33 cellular contexts compared by ENCODE assay signal in the genomic region with DNA sequence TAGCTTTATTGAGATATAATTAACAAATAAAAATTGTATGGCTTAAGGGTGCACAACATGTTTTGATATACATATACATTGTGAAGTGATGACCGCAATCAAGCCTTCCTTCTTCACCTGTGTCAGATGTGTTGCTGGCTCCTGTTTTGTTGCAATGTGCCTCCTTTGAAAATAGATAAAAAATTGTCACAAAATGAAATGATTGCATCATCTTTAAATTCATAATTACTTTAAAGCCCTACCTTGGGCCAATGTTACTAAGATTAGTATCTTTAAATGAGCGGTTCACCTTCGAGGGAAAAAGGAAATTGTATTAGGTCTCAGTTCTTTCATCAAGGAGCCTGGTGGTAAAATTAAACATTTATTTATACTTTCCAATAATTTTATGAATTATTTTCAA.
DNase-seq lines count a peak whose midpoint lies in the region; ATAC-seq, FAIRE-seq and TF ChIP-seq lines count a peak whose summit lies in the region.
"Had no signal": no experiment of that assay in that cellular context is flagged by ENCODE, and none has a peak within 500 bp of the region (broad histone marks: within the 10 kb centered on the region; RNA-seq: fewer than 3 reads in every experiment).

No MANE protein-coding gene starts in this region.

- TF ChIP-seq POLR2A in HepG2 (IDR thresholded peaks at IDR 0.05; ENCODE audit: insufficient read depth in 1 of 2, low read depth in 2 of 2, low read length in 2 of 2) (no peak), right lobe of liver (IDR thresholded peaks at IDR 0.05) (no peak), IMR-90 (IDR thresholded peaks at IDR 0.05; ENCODE audit: low read depth, low read length) (no peak), K562 (conservative IDR thresholded peaks at IDR 0.05) (no peak)

- H3K4ac ChIP-seq in IMR-90 (ENCODE audit: low read depth, low read length) = no peak overlapping the region

- no peak overlapping the region for H3K4me3 ChIP-seq in HepG2 (replicated peaks in 1 of 3; ENCODE audit: insufficient read depth in 1 of 3, low read depth in 2 of 3, low read length in 3 of 3)
- H3K4me3 ChIP-seq in right lobe of liver = no peak overlapping the region
- no peak overlapping the region for H3K4me3 ChIP-seq in IMR-90 (ENCODE audit: insufficient read depth, low read depth, low read length)
- H3K4me3 ChIP-seq in K562 = no peak overlapping the region
- H3K4me3 ChIP-seq: A549; BLaER1; BLaER1 treated with 17β-estradiol and CSF1 and Interleukin-3, amounts not matched to agents 10 nM and 100 nM had no signal

- TF ChIP-seq EP300 in HepG2 (IDR thresholded peaks at IDR 0.05; ENCODE audit: low read depth in 2 of 2, low read length in 2 of 2) (no peak), HepG2 (CRISPR knock-in tag; IDR thresholded peaks at IDR 0.05; ENCODE audit: borderline replicate concordance) (no peak), K562 (IDR thresholded peaks at IDR 0.05; ENCODE audit: low read length) (no peak)

- no peaks in the 10 kb centered on the region for H3K9me1 ChIP-seq in IMR-90 (ENCODE audit: insufficient read depth, low read length)
- no peaks in the 10 kb centered on the region for H3K9me1 ChIP-seq in K562 (ENCODE audit: control insufficient read depth, insufficient read depth, low read length)

- no peak overlapping the region for H3K23ac ChIP-seq in IMR-90 (ENCODE audit: low read depth, low read length)

- H2BK5ac ChIP-seq in IMR-90 (ENCODE audit: low read depth, low read length, poor library complexity, severe bottlenecking) = no peak overlapping the region

- in situ Hi-C loops in HepG2 (cut with HindIII; ENCODE audit: extremely low pct_ligation_motif_present, low pct_unique_long_range_greater_than_20kb) (loop anchor here (25.0 kb wide), 1 partner anchor 682 kb away; no protein-coding TSS in a partner anchor), IMR-90 (cut with MboI; ENCODE audit: low sequenced_read_pairs) (loop anchor here (10.0 to 25.0 kb wide), 2 partner anchors 205 to 682 kb away; no protein-coding TSS in a partner anchor), K562 (cut with MboI) (no loop called here)

- TF ChIP-seq CTCF in HepG2 (CRISPR knock-in tag; IDR thresholded peaks at IDR 0.05) = no peak
- TF ChIP-seq CTCF in right lobe of liver (IDR thresholded peaks at IDR 0.05) = no peak
- TF ChIP-seq CTCF in IMR-90 (conservative IDR thresholded peaks at IDR 0.05; ENCODE audit: low read depth, low read length) = no peak
- no peak for TF ChIP-seq CTCF in K562 (IDR thresholded peaks at IDR 0.05 in 2 of 3, conservative IDR thresholded peaks at IDR 0.05 in 1 of 3; ENCODE audit: insufficient read depth in 2 of 3, low read depth in 1 of 3, low read length in 3 of 3)

- H3K79me2 ChIP-seq in HepG2 (ENCODE audit: insufficient read depth, low read length) = no peaks in the 10 kb centered on the region
- H3K79me2 ChIP-seq in K562 (ENCODE audit: control insufficient read depth, insufficient read depth, low read length) = no peaks in the 10 kb centered on the region

- H4K8ac ChIP-seq in IMR-90 (ENCODE audit: low read depth in 2 of 2, low read length in 2 of 2) = no peak overlapping the region

- no peaks in the 10 kb centered on the region for H3K27me3 ChIP-seq in HepG2 (ENCODE audit: control insufficient read depth in 1 of 2, insufficient read depth in 2 of 2, low read length in 2 of 2)
- no peaks in the 10 kb centered on the region for H3K27me3 ChIP-seq in right lobe of liver
- H3K27me3 ChIP-seq in IMR-90 (ENCODE audit: control insufficient read depth, insufficient read depth, low read length) = no peaks in the 10 kb centered on the region; the same call in 1 of the 2 replicates
- no peaks in the 10 kb centered on the region for H3K27me3 ChIP-seq in K562 (ENCODE audit: control insufficient read depth in 2 of 2, insufficient read depth in 2 of 2, low read length in 2 of 2)
- H3K27me3 ChIP-seq: BE2C; BLaER1; BLaER1 treated with 17β-estradiol and CSF1 and Interleukin-3, amounts not matched to agents 10 nM and 100 nM had no signal

- H4K20me1 ChIP-seq in HepG2 (ENCODE audit: insufficient read depth, low read length) (no peaks in the 10 kb centered on the region), IMR-90 (ENCODE audit: insufficient read depth, low read length) (no peaks in the 10 kb centered on the region), K562 (replicated peaks; ENCODE audit: control insufficient read depth, insufficient read depth, low read length) (no peaks in the 10 kb centered on the region)
- H4K20me1 ChIP-seq: BLaER1; BLaER1 treated with 17β-estradiol and CSF1 and Interleukin-3, amounts not matched to agents 10 nM and 100 nM had no signal

- no peak for DNase-seq in HepG2 (ENCODE audit: low spot score)
- no peak for DNase-seq in right lobe of liver
- no peak for DNase-seq in IMR-90
- DNase-seq in K562 (ENCODE audit: extremely low read depth in 1 of 4, low spot score in 3 of 4) = no peak
- no peak for DNase-seq in KG1 (lab: John Stamatoyannopoulos, UW)
- DNase-seq: 8988T; ACHN; AML-193; BE2C; C1 segment of cervical spinal cord; Caco-2; Calu3; CD4-positive, alpha-beta memory T cell; CD4-positive, alpha-beta T cell; CD4-positive, CD25-positive, alpha-beta regulatory T cell; CD8-positive, alpha-beta memory T cell; CD8-positive, alpha-beta T cell; COR-L47; DMS 273 treated with DMSO at 0.1 percent for 48 hours; DMS153; DMS53; DMS79; DMS79 treated with DMSO at 0.1 percent for 48 hours; DND-41; EL had no signal

- BruUV-seq in HepG2 (replicated peaks; lab: Mats Ljungman, UMichigan) (no TSS peak), IMR-90 (replicated peaks; lab: Mats Ljungman, UMichigan) (no TSS peak), K562 (replicated peaks; lab: Mats Ljungman, UMichigan) (no TSS peak)

- no peak overlapping the region for H2BK15ac ChIP-seq in IMR-90 (ENCODE audit: low read depth, low read length)

- H4K5ac ChIP-seq in IMR-90 (ENCODE audit: low read depth, low read length) = no peak overlapping the region

- no peaks in the 10 kb centered on the region for H3K79me1 ChIP-seq in IMR-90 (ENCODE audit: low read depth in 1 of 2, low read length in 2 of 2)

- WGBS in HepG2 (ENCODE audit: low lambda C conversion rate) = 47% methylated on average over 3 of the region's 3 CpGs
- WGBS in right lobe of liver (ENCODE audit: insufficient coverage, low coverage, low lambda C conversion rate, missing lambda C conversion rate) = 95% methylated on average over 3 of the region's 3 CpGs
- no CpG with 5 or more reads among the region's 3 CpGs for WGBS in IMR-90 (ENCODE audit: extremely low coverage in 2 of 2, insufficient read length in 1 of 2), 2 experiments
- WGBS in K562 (ENCODE audit: insufficient coverage, low coverage, missing lambda C conversion rate) = 0% methylated on average over 3 of the region's 3 CpGs

- H3K27ac ChIP-seq in HepG2 (ENCODE audit: extremely low read length, insufficient read depth, low read length) (no peak overlapping the region), right lobe of liver (no peak overlapping the region), IMR-90 (ENCODE audit: insufficient read depth, low read length) (no peak overlapping the region), K562 (ENCODE audit: extremely low read depth, low read depth, low read length) (no peak overlapping the region)
- H3K27ac ChIP-seq: 22Rv1; A549; BLaER1; BLaER1 treated with 17β-estradiol and CSF1 and Interleukin-3, amounts not matched to agents 10 nM and 100 nM; C4-2B had no signal

- TF ChIP-seq RAD21 in HepG2 (CRISPR knock-in tag; IDR thresholded peaks at IDR 0.05) (no peak), IMR-90 (IDR thresholded peaks at IDR 0.05; ENCODE audit: low read length) (no peak), K562 (CRISPR knock-in tag; conservative IDR thresholded peaks at IDR 0.05 in 1 of 2, IDR thresholded peaks at IDR 0.05 in 1 of 2) (no peak)

- no peak overlapping the region for H2BK20ac ChIP-seq in IMR-90 (ENCODE audit: low read depth, low read length)

- no peak overlapping the region for H3K14ac ChIP-seq in IMR-90 (replicated peaks; ENCODE audit: low read depth, low read length)

- intact Hi-C loops in HepG2 (cut with micrococcal nuclease; ENCODE audit: unreplicated experiment) = no loop called here
- intact Hi-C loops in right lobe of liver (cut with DNase I) = no loop called here
- intact Hi-C loops in IMR-90 (cut with micrococcal nuclease) = no loop called here
- intact Hi-C loops in K562 (cut with micrococcal nuclease) = no loop called here

- H3K4me2 ChIP-seq in HepG2 (ENCODE audit: low read depth, low read length) = no peak overlapping the region
- H3K4me2 ChIP-seq in IMR-90 (ENCODE audit: low read depth, low read length) = no peak overlapping the region
- no peak overlapping the region for H3K4me2 ChIP-seq in K562 (ENCODE audit: insufficient read depth, low read length)
- H3K4me2 ChIP-seq: A549; BLaER1; BLaER1 treated with 17β-estradiol and CSF1 and Interleukin-3, amounts not matched to agents 10 nM and 100 nM had no signal

- no peak overlapping the region for H4K91ac ChIP-seq in IMR-90 (ENCODE audit: insufficient read depth, low read depth, low read length)

- H3K9ac ChIP-seq in HepG2 (ENCODE audit: insufficient read depth, low read depth, low read length) = no peak overlapping the region
- no peak overlapping the region for H3K9ac ChIP-seq in IMR-90 (ENCODE audit: low read depth, low read length)
- no peak overlapping the region for H3K9ac ChIP-seq in K562 (ENCODE audit: insufficient read depth in 1 of 2, low read depth in 2 of 2, low read length in 2 of 2)
- H3K9ac ChIP-seq: BLaER1; BLaER1 treated with 17β-estradiol and CSF1 and Interleukin-3, amounts not matched to agents 10 nM and 100 nM had no signal

- CTCF ChIA-PET in HepG2 (lab: Yijun Ruan, JAX; ENCODE audit: low intra/inter-chr PET ratio, low total read pairs) = no interaction called here
- CTCF ChIA-PET in IMR-90 (lab: Yijun Ruan, JAX) = no interaction called here
- CTCF ChIA-PET in K562 (lab: Yijun Ruan, JAX; ENCODE audit: low intra/inter-chr PET ratio) = no interaction called here

- POLR2A ChIA-PET in HepG2 (lab: Yijun Ruan, JAX) = no interaction called here
- POLR2A ChIA-PET in IMR-90 (lab: Charles Lee; ENCODE audit: unreplicated experiment) = no interaction called here
- POLR2A ChIA-PET in K562 (lab: Yijun Ruan, JAX) = no interaction called here

- H3K4me1 ChIP-seq in HepG2 (ENCODE audit: insufficient read depth, low read length) (no peaks in the 10 kb centered on the region), right lobe of liver (no peaks in the 10 kb centered on the region), IMR-90 (ENCODE audit: control insufficient read depth, insufficient read depth, low read length) (no peaks in the 10 kb centered on the region), K562 (replicated peaks in 1 of 2; ENCODE audit: control insufficient read depth in 2 of 2, insufficient read depth in 2 of 2, low read length in 2 of 2) (no peaks in the 10 kb centered on the region)
- H3K4me1 ChIP-seq: BE2C; BLaER1; BLaER1 treated with 17β-estradiol and CSF1 and Interleukin-3, amounts not matched to agents 10 nM and 100 nM had no signal

- FAIRE-seq in HepG2 (lab: Jason Lieb, UNC) (no peak), K562 (lab: Jason Lieb, UNC) (no peak)
- FAIRE-seq: A204.1, A549, D721Med had no signal

- no peak overlapping the region for H2AK9ac ChIP-seq in IMR-90 (replicated peaks; ENCODE audit: low read depth, low read length, poor library complexity)

- H2BK120ac ChIP-seq in IMR-90 (ENCODE audit: low read depth, low read length) = no peak overlapping the region

- H2AK5ac ChIP-seq in IMR-90 (ENCODE audit: low read depth, low read length) = no peak overlapping the region

- no peaks in the 10 kb centered on the region for H3K36me3 ChIP-seq in HepG2 (replicated peaks in 1 of 2; ENCODE audit: control insufficient read depth in 1 of 2, insufficient read depth in 2 of 2, low read length in 2 of 2)
- H3K36me3 ChIP-seq in right lobe of liver = no peaks in the 10 kb centered on the region
- H3K36me3 ChIP-seq in IMR-90 (ENCODE audit: control insufficient read depth, insufficient read depth, low read length) = no peaks in the 10 kb centered on the region
- no peaks in the 10 kb centered on the region for H3K36me3 ChIP-seq in K562 (ENCODE audit: control insufficient read depth, insufficient read depth, low read length)
- H3K36me3 ChIP-seq: BE2C; BLaER1; BLaER1 treated with 17β-estradiol and CSF1 and Interleukin-3, amounts not matched to agents 10 nM and 100 nM had no signal

- no peaks in the 10 kb centered on the region for H3K9me3 ChIP-seq in HepG2 (ENCODE audit: low read length)
- H3K9me3 ChIP-seq in right lobe of liver = no peaks in the 10 kb centered on the region
- H3K9me3 ChIP-seq in IMR-90 (ENCODE audit: control insufficient read depth, insufficient read depth, low read length) = no peaks in the 10 kb centered on the region
- H3K9me3 ChIP-seq in K562 (replicated peaks; ENCODE audit: control insufficient read depth, insufficient read depth, low read depth, low read length) = no peaks in the 10 kb centered on the region
- H3K9me3 ChIP-seq: A549, BE2C, Caco-2 had no signal

- H3K18ac ChIP-seq in IMR-90 (ENCODE audit: low read depth, low read length) = no peak overlapping the region

- no peak for ATAC-seq in HepG2
- ATAC-seq in right lobe of liver = no peak
- no peak for ATAC-seq in IMR-90 (ENCODE audit: low read depth)
- ATAC-seq in K562 = no peak
- ATAC-seq in HG03342 (IDR thresholded peaks at IDR 0.05; ENCODE audit: unreplicated experiment) = no peak
- ATAC-seq: A549; CD8-positive, alpha-beta T cell had no signal

- dilution Hi-C loops in IMR-90 (cut with HindIII; ENCODE audit: low sequenced_read_pairs, unreplicated experiment) = no loop called here

- no peak overlapping the region for H2AFZ ChIP-seq in HepG2 (ENCODE audit: low read length)
- no peak overlapping the region for H2AFZ ChIP-seq in IMR-90 (replicated peaks; ENCODE audit: low read length, poor library complexity)
- H2AFZ ChIP-seq in K562 (ENCODE audit: low read depth, low read length) = no peak overlapping the region

- no peak overlapping the region for H3K56ac ChIP-seq in IMR-90 (ENCODE audit: extremely low read depth, insufficient read depth, low read length)
